9 cellular contexts compared by ENCODE assay signal in the genomic region with DNA sequence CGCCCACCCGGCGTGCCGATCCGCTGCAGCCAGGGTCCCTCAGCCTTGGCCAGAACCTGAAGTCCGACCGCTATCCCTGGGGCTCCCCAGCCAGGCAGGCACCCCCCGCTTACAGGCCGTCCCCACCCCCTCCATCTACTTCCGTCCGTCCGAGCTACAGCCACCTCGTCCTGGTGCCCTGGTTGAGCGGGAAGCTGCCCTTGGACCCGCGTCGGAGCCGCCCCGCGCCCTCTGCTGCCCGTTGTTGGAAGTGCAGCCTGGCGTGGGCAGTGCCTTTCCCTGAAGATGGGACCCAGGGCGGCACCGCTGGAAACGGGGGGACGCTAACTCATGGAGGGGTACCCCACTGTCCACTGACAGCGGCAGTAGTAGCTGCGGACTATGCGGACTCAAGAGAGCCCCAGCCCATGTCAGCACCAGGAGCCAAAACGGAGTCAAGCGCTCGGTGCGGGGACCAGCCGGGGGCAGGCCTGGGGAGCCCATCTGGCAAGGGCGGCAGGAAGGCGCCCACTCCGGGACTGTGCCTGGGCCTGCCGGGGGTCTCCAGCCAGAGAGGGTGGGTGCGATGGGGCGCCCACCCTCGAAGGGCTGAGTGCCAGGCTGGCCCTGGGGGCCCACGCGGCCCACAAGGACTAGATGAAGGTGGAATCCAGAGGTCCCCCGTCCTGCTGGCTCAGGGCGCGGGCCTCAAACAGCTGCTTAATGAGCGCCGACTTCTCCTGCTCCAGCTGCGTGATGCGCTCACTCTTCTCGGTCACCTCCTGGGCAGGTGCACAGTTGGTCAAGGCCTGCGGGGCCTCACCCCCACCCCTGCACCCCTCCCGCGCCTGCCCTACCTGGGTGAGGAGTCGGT. TPM values are rescaled to one million over a fixed set of nuclear protein-coding genes. Genes with fewer than 3 reads are reported as not detected.
DNase-seq lines count a peak whose midpoint lies in the region; ATAC-seq, FAIRE-seq and TF ChIP-seq lines count a peak whose summit lies in the region.
"Had no signal": no experiment of that assay in that cellular context is flagged by ENCODE, and none has a peak within 500 bp of the region (broad histone marks: within the 10 kb centered on the region; RNA-seq: fewer than 3 reads in every experiment).

No MANE protein-coding gene starts in this region.

- no peaks in the 10 kb centered on the region for H3K27me3 ChIP-seq in A673 (replicated peaks; ENCODE audit: insufficient read depth, low read depth, low read length, poor library complexity)

- no TSS peak for BruUV-seq in A673 (replicated peaks; lab: Mats Ljungman, UMichigan)

- POLR2A ChIA-PET in A673 (lab: Charles Lee; ENCODE audit: low non-redundant PET) = no interaction called here

- peak; percentile 94 for TF ChIP-seq CTCF in A673 (conservative IDR thresholded peaks at IDR 0.05; ENCODE audit: low read depth, low read length)
- TF ChIP-seq CTCF in progenitor cell of endocrine pancreas (IDR thresholded peaks at IDR 0.05; ENCODE audit: unreplicated experiment) = peak; percentile 84

- DNase-seq in A673 (ENCODE audit: low spot score) = no peak
- DNase-seq in GM12891 (ENCODE audit: insufficient read length, low spot score) = no peak
- peak; percentile 18 for DNase-seq in RCC 7860 (ENCODE audit: low spot score)
- DNase-seq in activated gamma-delta T cell treated with Interleukin-2 at 50 U/mL for 16 hours = peak; percentile 57
- peak; percentile 88 for DNase-seq in Right ventricle myocardium superior
- peak; percentile 65 for DNase-seq in progenitor cell of endocrine pancreas (ENCODE audit: low spot score, unreplicated experiment)
- no peak for DNase-seq in HPDE6-E6E7 (ENCODE audit: extremely low spot score)

- peaks cover 1% of the 10 kb centered on the region for H3K36me3 Mint-ChIP-seq in progenitor cell of endocrine pancreas (ENCODE audit: insufficient read depth)

- TF ChIP-seq POLR2A in GM12891 (IDR thresholded peaks at IDR 0.05; ENCODE audit: low read depth, low read length) = no peak

- peaks cover 4% of the 10 kb centered on the region for H3K4me1 ChIP-seq in A673 (ENCODE audit: insufficient read depth, low read length, poor library complexity, severe bottlenecking)

- H3K9me3 Mint-ChIP-seq in progenitor cell of endocrine pancreas (ENCODE audit: low read depth) = no peaks in the 10 kb centered on the region

- H3K36me3 ChIP-seq in A673 (ENCODE audit: insufficient read depth, low read length, poor library complexity, severe bottlenecking) = peaks cover 7% of the 10 kb centered on the region

- peak; percentile 90 for FAIRE-seq in GM12891 (lab: Jason Lieb, UNC)
- no peak for FAIRE-seq in RCC 7860 (lab: Jason Lieb, UNC)

- H3K27ac Mint-ChIP-seq in progenitor cell of endocrine pancreas = no peak overlapping the region

- intact Hi-C loops in A673 (cut with micrococcal nuclease; ENCODE audit: unreplicated experiment) (no loop called here), Right ventricle myocardium superior (cut with DNase I) (no loop called here)

- no peak overlapping the region for H3K4me3 Mint-ChIP-seq in progenitor cell of endocrine pancreas (ENCODE audit: low read depth)

- ATAC-seq in Right ventricle myocardium superior (ENCODE audit: poor library complexity) (peak; percentile 85), HG02610 (IDR thresholded peaks at IDR 0.05; ENCODE audit: unreplicated experiment) (no peak)

- CTCF ChIA-PET in A673 (lab: Charles Lee) = interaction anchor here (0.9 to 1.3 kb wide), 4 partner anchors 9 to 274 kb away, joined by 3 to 4 read pairs (median 3); a partner anchor contains a TSS

- no peak overlapping the region for H3K27ac ChIP-seq in A673 (ENCODE audit: low read depth, low read length, poor library complexity, severe bottlenecking)

- no peaks in the 10 kb centered on the region for H3K9me3 ChIP-seq in A673 (ENCODE audit: low read depth, low read length, poor library complexity, severe bottlenecking)

- peaks cover 3% of the 10 kb centered on the region for H3K4me1 Mint-ChIP-seq in progenitor cell of endocrine pancreas (ENCODE audit: low read depth)

- peaks cover 7% of the 10 kb centered on the region for H3K27me3 Mint-ChIP-seq in progenitor cell of endocrine pancreas

- no peak overlapping the region for H3K4me3 ChIP-seq in A673 (ENCODE audit: low read depth, low read length, poor library complexity, severe bottlenecking)

TF ChIP-seq in GM12891, 5 proteins besides CTCF, POLR2A, EP300 and RAD21:
- TF ChIP-seq POLR2AphosphoS5 (IDR thresholded peaks at IDR 0.05; ENCODE audit: low read depth, low read length) (no peak), POU2F2 (IDR thresholded peaks at IDR 0.05; ENCODE audit: low read depth, low read length) (no peak), PAX5 (IDR thresholded peaks at IDR 0.05; ENCODE audit: insufficient read depth, low read length, severe bottlenecking) (no peak), TAF1 (IDR thresholded peaks at IDR 0.05; ENCODE audit: low read depth, low read length) (no peak), SPI1 (IDR thresholded peaks at IDR 0.05; ENCODE audit: low read depth, low read length) (no peak)
TF ChIP-seq in GM12891: peak in this region for 0.

RNA-seq across cellular contexts. Expression of a gene that starts 6.1 kb away (rescaled TPM):
- total RNA-seq in A673 (2021) (30.6 and 33.7 TPM in 2 replicates), Right ventricle myocardium superior (0.22 TPM), progenitor cell of endocrine pancreas (15.1 and 15.3 TPM in 2 replicates)
- 1.3 TPM for polyA plus RNA-seq in GM12891 (2012; ENCODE audit: low read depth, missing spikeins)

RNA-seq across cellular contexts. Expression of a gene that starts 10.4 kb away (rescaled TPM):
- not detected in 2 replicates for total RNA-seq in A673 (2021)
- 5.7 TPM for polyA plus RNA-seq in GM12891 (2012; ENCODE audit: low read depth, missing spikeins)
- 1.9 TPM for total RNA-seq in Right ventricle myocardium superior
- total RNA-seq in progenitor cell of endocrine pancreas = 0.19 and 0.51 TPM in 2 replicates
- total RNA-seq: dermis microvascular lymphatic vessel endothelial cell had no signal

RNA-seq across cellular contexts. Expression of a gene that starts 13.1 kb away (rescaled TPM):
- 11.2 and 13.0 TPM in 2 replicates for total RNA-seq in A673 (2021)
- 6.3 TPM for polyA plus RNA-seq in GM12891 (2012; ENCODE audit: low read depth, missing spikeins)
- 11.3 TPM for total RNA-seq in Right ventricle myocardium superior
- total RNA-seq in progenitor cell of endocrine pancreas = 0.57 and 1.5 TPM in 2 replicates

RNA-seq across cellular contexts. Expression of a gene that starts 18.3 kb away (rescaled TPM):
- total RNA-seq in A673 (2021) (73.9 and 81.4 TPM in 2 replicates), Right ventricle myocardium superior (59.1 TPM), progenitor cell of endocrine pancreas (62.0 and 73.2 TPM in 2 replicates)
- polyA plus RNA-seq in GM12891 (2012; ENCODE audit: low read depth, missing spikeins) = 2.2 TPM

RNA-seq across cellular contexts. Expression of a gene that starts 22.5 kb away (rescaled TPM):
- total RNA-seq in A673 (2021) = 48.6 and 54.9 TPM in 2 replicates
- polyA plus RNA-seq in GM12891 (2012; ENCODE audit: low read depth, missing spikeins) = 20.4 TPM
- total RNA-seq in Right ventricle myocardium superior = 20.3 TPM
- total RNA-seq in progenitor cell of endocrine pancreas = 56.1 and 57.7 TPM in 2 replicates

Comparison
In these comparisons a context has a peak if more than half of its experiments do, and no peak if none do; other contexts are left out.
1. DNase-seq: peak in RCC 7860 (single experiment), activated gamma-delta T cell treated with Interleukin-2 at 50 U/mL for 16 hours (single experiment), Right ventricle myocardium superior (single experiment) and progenitor cell of endocrine pancreas (single experiment); none in A673 (single experiment), GM12891 (single experiment) and HPDE6-E6E7 (single experiment).
2. RNA of a gene that starts 6.1 kb away (total RNA-seq): 30.6 to 33.7 TPM in A673 and 15.1 to 15.3 TPM in progenitor cell of endocrine pancreas; 0.22 TPM in Right ventricle myocardium superior (single experiment); every median in the first group is over 10 times any median in the second.